Comparison of ENCODE assay signal across 1 cellular context in genomic region chr7:65754070-65754469, GRCh38.
TF ChIP-seq lines count a peak whose summit lies in the region.

No MANE protein-coding gene starts in this region.

TF ChIP-seq in K562, 482 proteins besides CTCF, POLR2A, EP300 and RAD21 (continued from another document):
- peak; percentile 55; the same call in 1 of the 2 replicates for TF ChIP-seq SMARCA4 (IDR thresholded peaks at IDR 0.05)
